In genomic region chr4:145307763-145308430, GRCh38 we compare ENCODE assay signal across 19 cellular contexts.
"Had no signal": no experiment of that assay in that cellular context is flagged by ENCODE, and none has a peak within 500 bp of the region (broad histone marks: within the 10 kb centered on the region; RNA-seq: fewer than 3 reads in every experiment).

No MANE protein-coding gene starts in this region.

- H3K9me3 ChIP-seq: esophagus muscularis mucosa, heart left ventricle, mucosa of descending colon, SK-N-SH, upper lobe of left lung had no signal

- H3K4me2 ChIP-seq: SK-N-SH, smooth muscle cell had no signal

- FAIRE-seq: bronchial epithelial cell, endometrium had no signal

- H3K27me3 ChIP-seq: dorsolateral prefrontal cortex, esophagus muscularis mucosa, foreskin keratinocyte, heart left ventricle, upper lobe of left lung had no signal

- H3K4me1 ChIP-seq: esophagus muscularis mucosa, heart left ventricle, upper lobe of left lung had no signal

- H3K27me3 Mint-ChIP-seq: activated naive CD4-positive, alpha-beta T cell treated with anti-CD3 and anti-CD28 coated beads, Interleukin-2, amount 10 ng/mL, durations not matched to agents 7 days and 5 days had no signal

- H3K9me3 Mint-ChIP-seq: activated B cell treated with CpG ODN at 0.5 μM for 24 hours; activated naive CD4-positive, alpha-beta T cell treated with anti-CD3 and anti-CD28 coated beads, Interleukin-2, amount 10 ng/mL, durations not matched to agents 7 days and 5 days; stimulated activated memory B cell treated with anti-CD40 and anti-IgM and Interleukin-4, amounts not matched to agents 10 μg/mL and 1 μg/mL and 100 μg/mL, for 72 hours; T-helper 1 cell treated with Interleukin-12 subunit alpha and Interleukin-12 subunit beta and Interleukin-4 antibody, amounts not matched to agents 30 μg/mL and 1 μg/mL, for 36 hours had no signal

- H3K9me2 ChIP-seq: SK-N-SH had no signal

- H3K4me3 ChIP-seq: dorsolateral prefrontal cortex, esophagus muscularis mucosa, heart left ventricle, mucosa of descending colon, smooth muscle cell, upper lobe of left lung had no signal

- H3K4me1 Mint-ChIP-seq: activated B cell treated with CpG ODN at 0.5 μM for 24 hours; natural killer cell; stimulated activated memory B cell treated with anti-CD40 and anti-IgM and Interleukin-4, amounts not matched to agents 10 μg/mL and 1 μg/mL and 100 μg/mL, for 72 hours had no signal

- H3K9ac ChIP-seq: SK-N-SH had no signal

- H3K36me3 Mint-ChIP-seq: activated naive CD4-positive, alpha-beta T cell treated with anti-CD3 and anti-CD28 coated beads, Interleukin-2, amount 10 ng/mL, durations not matched to agents 7 days and 5 days; natural killer cell; stimulated activated memory B cell treated with anti-CD40 and anti-IgM and Interleukin-4, amounts not matched to agents 10 μg/mL and 1 μg/mL and 100 μg/mL, for 72 hours had no signal

- ATAC-seq: foreskin keratinocyte, heart left ventricle, mucosa of descending colon, natural killer cell, right cardiac atrium had no signal

- H3K36me3 ChIP-seq: esophagus muscularis mucosa, heart left ventricle, upper lobe of left lung had no signal

- H3K4me3 Mint-ChIP-seq: activated B cell treated with CpG ODN at 0.5 μM for 24 hours; activated naive CD4-positive, alpha-beta T cell treated with anti-CD3 and anti-CD28 coated beads, Interleukin-2, amount 10 ng/mL, durations not matched to agents 7 days and 5 days; natural killer cell; stimulated activated memory B cell treated with anti-CD40 and anti-IgM and Interleukin-4, amounts not matched to agents 10 μg/mL and 1 μg/mL and 100 μg/mL, for 72 hours; T-helper 1 cell treated with Interleukin-12 subunit alpha and Interleukin-12 subunit beta and Interleukin-4 antibody, amounts not matched to agents 30 μg/mL and 1 μg/mL, for 36 hours had no signal

- DNase-seq: activated B cell treated with CpG ODN at 0.5 μM for 24 hours; activated CD4-positive, alpha-beta T cell treated with anti-CD3 and anti-CD28 coated beads, Interleukin-2, amount 50 U/mL, for 1 hour; activated naive CD4-positive, alpha-beta T cell treated with anti-CD3 and anti-CD28 coated beads, Interleukin-2, amount 10 ng/mL, durations not matched to agents 7 days and 5 days; activated T-cell treated with anti-CD3 and anti-CD28 coated beads, Interleukin-2, amount 50 U/mL, for 48 hours; aorta; dorsolateral prefrontal cortex; foreskin keratinocyte; heart left ventricle; mucosa of descending colon; natural killer cell; right cardiac atrium; SK-N-SH; upper lobe of left lung had no signal

- H3K27ac ChIP-seq: esophagus muscularis mucosa, foreskin keratinocyte, heart left ventricle, upper lobe of left lung had no signal
